Comparison of ENCODE assay signal across 8 cellular contexts in the genomic region with DNA sequence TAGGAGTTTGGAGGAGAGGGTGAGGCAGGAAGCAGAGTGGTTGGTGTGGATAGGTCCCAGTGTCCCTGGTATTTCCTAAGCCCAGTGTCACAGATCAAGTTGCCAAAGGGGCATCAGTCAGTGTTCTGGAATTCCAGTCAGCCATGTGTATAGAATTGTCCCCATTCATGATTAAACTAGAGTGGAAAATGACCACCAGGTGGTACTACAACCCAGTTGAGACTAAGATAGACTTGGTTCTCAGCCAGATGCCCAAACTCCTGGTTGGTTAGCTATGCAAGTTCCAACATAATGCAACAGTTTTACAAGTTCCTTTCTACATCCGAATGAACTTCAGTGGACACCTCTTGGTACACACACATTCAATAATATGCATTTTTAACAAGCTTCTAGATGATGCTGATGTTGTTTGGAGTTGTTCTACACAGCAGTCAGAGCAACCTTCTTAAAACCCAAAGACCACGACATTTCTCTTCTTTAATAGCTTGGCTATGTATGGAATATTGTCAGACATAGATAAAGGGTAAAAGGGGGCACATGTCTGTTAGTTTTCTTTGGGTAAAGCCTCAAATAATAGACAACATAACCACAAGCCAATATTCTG. TPM values are rescaled to one million over a fixed set of nuclear protein-coding genes. Genes with fewer than 3 reads are reported as not detected.
DNase-seq lines count a peak whose midpoint lies in the region; ATAC-seq lines count a peak whose summit lies in the region.

No MANE protein-coding gene starts in this region.

- no peak overlapping the region for H3K4me2 ChIP-seq in Karpas-422 (ENCODE audit: low read depth, low read length, poor library complexity, severe bottlenecking)

- no peak overlapping the region for H2AFZ ChIP-seq in Karpas-422 (ENCODE audit: low read length)

- H3K36me3 ChIP-seq in Karpas-422 (ENCODE audit: insufficient read depth, low read length), result no peaks in the 10 kb centered on the region

- peak; percentile 70 for ATAC-seq in GM18868 (IDR thresholded peaks at IDR 0.05; ENCODE audit: unreplicated experiment)
- no peak for ATAC-seq in HG02588 (IDR thresholded peaks at IDR 0.05; ENCODE audit: unreplicated experiment)

- no peaks in the 10 kb centered on the region for H3K79me2 ChIP-seq in Karpas-422 (ENCODE audit: low read length)

- no peak overlapping the region for H3K4me3 ChIP-seq in Karpas-422 (ENCODE audit: low read length)

- peak; percentile 80 for DNase-seq in COR-L47 (lab: John Stamatoyannopoulos, UW)
- peak; percentile 78 for DNase-seq in Karpas-422
- peak; percentile 6 for DNase-seq in OCI-M2 (lab: John Stamatoyannopoulos, UW; ENCODE audit: unreplicated experiment)
- DNase-seq in dermis blood vessel endothelial cell, result peak; percentile 85
- peak; percentile 74 to 84 for DNase-seq in lung microvascular endothelial cell (ENCODE audit: low read depth in 2 of 2)
- no peak for DNase-seq in GF-D8 (lab: John Stamatoyannopoulos, UW)

- H3K27ac ChIP-seq in Karpas-422 (ENCODE audit: low read length), result no peak overlapping the region

- no peaks in the 10 kb centered on the region for H3K27me3 ChIP-seq in Karpas-422 (ENCODE audit: low read length)

- no peaks in the 10 kb centered on the region for H3K4me1 ChIP-seq in Karpas-422 (ENCODE audit: low read length)

- no peaks in the 10 kb centered on the region for H4K20me1 ChIP-seq in Karpas-422 (ENCODE audit: insufficient read depth, low read depth, low read length)

- H3K9me2 ChIP-seq in Karpas-422 (replicated peaks; ENCODE audit: insufficient read depth, low read length), result no peaks in the 10 kb centered on the region

- no peak overlapping the region for H3K9ac ChIP-seq in Karpas-422 (ENCODE audit: low read length)

- no peaks in the 10 kb centered on the region for H3K9me3 ChIP-seq in Karpas-422 (ENCODE audit: low read length)

RNA-seq across cellular contexts. Expression of a gene that starts 8.4 kb away (rescaled TPM):
- 39.6 and 74.4 TPM in 2 replicates for total RNA-seq in Karpas-422 (2014; rRNA removed; shearing (Covaris generic); ENCODE audit: low replicate concordance)
- 30.7 and 36.1 TPM in 2 replicates for total RNA-seq in dermis blood vessel endothelial cell
- 13.9 and 17.3 TPM in 2 replicates for total RNA-seq in lung microvascular endothelial cell

RNA-seq across cellular contexts. Expression of a gene that starts 9.3 kb away (rescaled TPM):
- 1.4 and 3.4 TPM in 2 replicates for total RNA-seq in Karpas-422 (2014; rRNA removed; shearing (Covaris generic); ENCODE audit: low replicate concordance)
- total RNA-seq in dermis blood vessel endothelial cell, result 0.85 and 2.2 TPM in 2 replicates
- 0.44 and 0.60 TPM in 2 replicates for total RNA-seq in lung microvascular endothelial cell
